ENCODE assay signal across 8 cellular contexts in genomic region chr1:8510041-8510823, GRCh38.
A peak's percentile ranks its signal among the peaks of the same experiment; 100 is the strongest.
DNase-seq lines count a peak whose midpoint lies in the region; ATAC-seq and TF ChIP-seq lines count a peak whose summit lies in the region.

No MANE protein-coding gene starts in this region.

- POLR2A ChIA-PET in activated CD4-positive, alpha-beta memory T cell treated with anti-CD3 and anti-CD28 coated beads for 36 hours (lab: Charles Lee) = interaction anchor here (0.6 to 1.3 kb wide), 6 partner anchors 15 to 191 kb away, joined by 3 read pairs; no protein-coding TSS in a partner anchor

- peaks cover 8% of the 10 kb centered on the region for H3K4me1 ChIP-seq in prostate gland (replicated peaks)

- H3K27ac Mint-ChIP-seq in activated CD4-positive, alpha-beta memory T cell treated with anti-CD3 and anti-CD28 coated beads for 36 hours = peak overlapping the region; percentile 88

- DNase-seq in activated CD4-positive, alpha-beta memory T cell treated with anti-CD3 and anti-CD28 coated beads for 36 hours = peak; percentile 63
- peak; percentile 76 for DNase-seq in fibroblast of mammary gland (ENCODE audit: low read depth)
- DNase-seq in prostate gland (ENCODE audit: low spot score) = no peak
- no peak for DNase-seq in NCI-H2081 treated with DMSO at 0.1 percent for 48 hours (lab: John Stamatoyannopoulos, UW)

- H3K27ac ChIP-seq in prostate gland = peak overlapping the region; percentile 33 to 57

- H3K9me3 ChIP-seq in prostate gland = no peaks in the 10 kb centered on the region

- no peaks in the 10 kb centered on the region for H3K27me3 Mint-ChIP-seq in activated CD4-positive, alpha-beta memory T cell treated with anti-CD3 and anti-CD28 coated beads for 36 hours

- TF ChIP-seq CTCF in fibroblast of mammary gland (conservative IDR thresholded peaks at IDR 0.05; ENCODE audit: control insufficient read depth, insufficient read depth, low read depth, low read length) (no peak), prostate gland (IDR thresholded peaks at IDR 0.05) (no peak)

- CTCF ChIA-PET in activated CD4-positive, alpha-beta memory T cell treated with anti-CD3 and anti-CD28 coated beads for 36 hours (lab: Charles Lee) = interaction anchor here (0.7 to 1.9 kb wide), 5 partner anchors 41 to 339 kb away, joined by 3 to 8 read pairs (median 3); partner anchors contain the start of gene RERE

- H3K27me3 ChIP-seq in prostate gland (replicated peaks; ENCODE audit: insufficient read depth) = no peaks in the 10 kb centered on the region

- intact Hi-C loops in activated CD4-positive, alpha-beta memory T cell treated with anti-CD3 and anti-CD28 coated beads for 36 hours (cut with micrococcal nuclease) = loop anchor here (1.0 kb wide), 2 partner anchors 14 to 15 kb away; no protein-coding TSS in a partner anchor
- intact Hi-C loops in prostate gland (cut with DNase I) = no loop called here

- peaks cover 10% of the 10 kb centered on the region for H3K36me3 Mint-ChIP-seq in activated CD4-positive, alpha-beta memory T cell treated with anti-CD3 and anti-CD28 coated beads for 36 hours

- 21% methylated on average over 9 of the region's 9 CpGs for WGBS in prostate gland

- H3K4me1 Mint-ChIP-seq in activated CD4-positive, alpha-beta memory T cell treated with anti-CD3 and anti-CD28 coated beads for 36 hours (ENCODE audit: low read depth) = peaks cover 35% of the 10 kb centered on the region

- H3K4me3 ChIP-seq in GM08714 (ENCODE audit: low read length) (peak overlapping the region; percentile 40; the same call in 1 of the 2 replicates), fibroblast of mammary gland (ENCODE audit: control insufficient read depth, low read depth, low read length) (peak overlapping the region; percentile 27), prostate gland (no peak overlapping the region)

- H3K9me3 Mint-ChIP-seq in activated CD4-positive, alpha-beta memory T cell treated with anti-CD3 and anti-CD28 coated beads for 36 hours = no peaks in the 10 kb centered on the region

- H3K4me3 Mint-ChIP-seq in activated CD4-positive, alpha-beta memory T cell treated with anti-CD3 and anti-CD28 coated beads for 36 hours = peak overlapping the region; percentile 62

- no peak for TF ChIP-seq POLR2A in prostate gland (IDR thresholded peaks at IDR 0.05)

- H3K36me3 ChIP-seq in prostate gland = no peaks in the 10 kb centered on the region

- ATAC-seq in HG03342 (IDR thresholded peaks at IDR 0.05; ENCODE audit: unreplicated experiment) (no peak), GM18498 (IDR thresholded peaks at IDR 0.05; ENCODE audit: unreplicated experiment) (no peak), GM19452 (IDR thresholded peaks at IDR 0.05; ENCODE audit: unreplicated experiment) (no peak)

Comparison
In these comparisons a context has a peak if more than half of its experiments do, and no peak if none do; other contexts are left out.
1. H3K4me3 ChIP-seq: peak in GM08714 (single experiment) and fibroblast of mammary gland (single experiment); none in prostate gland (0 of 2).
2. DNase-seq: peak in activated CD4-positive, alpha-beta memory T cell treated with anti-CD3 and anti-CD28 coated beads for 36 hours (single experiment) and fibroblast of mammary gland (single experiment); none in prostate gland (single experiment) and NCI-H2081 treated with DMSO at 0.1 percent for 48 hours (single experiment).